8 cellular contexts compared by ENCODE assay signal in the genomic region with DNA sequence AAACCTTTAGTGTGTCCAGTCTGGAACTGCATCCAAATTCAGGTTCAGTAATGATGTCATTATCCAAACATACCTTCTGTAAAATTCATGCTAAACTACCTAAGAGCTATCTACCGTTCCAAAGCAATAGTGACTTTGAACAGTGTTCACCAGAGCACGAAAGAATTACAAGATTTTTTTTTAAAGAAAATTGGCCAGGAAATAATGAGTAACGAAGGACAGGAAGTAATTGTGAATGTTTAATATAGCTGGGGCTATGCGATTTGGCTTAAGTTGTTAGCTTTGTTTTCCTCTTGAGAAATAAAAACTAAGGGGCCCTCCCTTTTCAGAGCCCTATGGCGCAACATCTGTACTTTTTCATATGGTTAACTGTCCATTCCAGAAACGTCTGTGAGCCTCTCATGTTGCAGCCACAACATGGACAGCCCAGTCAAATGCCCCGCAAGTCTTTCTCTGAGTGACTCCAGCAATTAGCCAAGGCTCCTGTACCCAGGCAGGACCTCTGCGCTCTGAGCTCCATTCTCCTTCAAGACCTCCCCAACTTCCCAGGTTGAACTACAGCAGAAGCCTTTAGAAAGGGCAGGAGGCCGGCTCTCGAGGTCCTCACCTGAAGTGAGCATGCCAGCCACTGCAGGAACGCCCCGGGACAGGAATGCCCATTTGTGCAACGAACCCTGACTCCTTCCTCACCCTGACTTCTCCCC. TPM values are rescaled to one million over a fixed set of nuclear protein-coding genes. Genes with fewer than 3 reads are reported as not detected.
DNase-seq lines count a peak whose midpoint lies in the region; ATAC-seq and TF ChIP-seq lines count a peak whose summit lies in the region.

No MANE protein-coding gene starts in this region.

- H3K4me2 ChIP-seq in SU-DHL-6 (ENCODE audit: low read depth, low read length, poor library complexity, severe bottlenecking): peak overlapping the region; percentile 86

- H3K36me3 ChIP-seq in SU-DHL-6 (ENCODE audit: low read length): no peaks in the 10 kb centered on the region
- no peaks in the 10 kb centered on the region for H3K36me3 ChIP-seq in esophagus muscularis mucosa

- peak; percentile 12 for ATAC-seq in GM18511 (IDR thresholded peaks at IDR 0.05; ENCODE audit: unreplicated experiment)
- peak; percentile 14 for ATAC-seq in HG02981 (IDR thresholded peaks at IDR 0.05; ENCODE audit: unreplicated experiment)
- peak; percentile 57 to 74 for ATAC-seq in natural killer cell treated with Interleukin-12 subunit alpha and Interleukin-12 subunit beta and Interleukin-15 and Interleukin-18, amount 100 ng/mL, for 72 hours

- H3K27ac ChIP-seq in SU-DHL-6 (ENCODE audit: low read depth, low read length): no peak overlapping the region
- peak overlapping the region; percentile 93 to 98 (median 97) for H3K27ac ChIP-seq in esophagus muscularis mucosa (replicated peaks in 1 of 4)

- H3K27me3 ChIP-seq in SU-DHL-6 (ENCODE audit: low read length) (no peaks in the 10 kb centered on the region), esophagus muscularis mucosa (no peaks in the 10 kb centered on the region)

- H3K9me3 ChIP-seq in SU-DHL-6 (ENCODE audit: insufficient read depth, low read length) (peaks cover 6% of the 10 kb centered on the region; the same call in 1 of the 2 replicates), esophagus muscularis mucosa (no peaks in the 10 kb centered on the region)

- H2AFZ ChIP-seq in SU-DHL-6 (ENCODE audit: low read depth, low read length, severe bottlenecking): peak overlapping the region; percentile 97

- TF ChIP-seq POLR2A in esophagus muscularis mucosa (IDR thresholded peaks at IDR 0.05; ENCODE audit: low read depth): no peak

- DNase-seq in esophagus muscularis mucosa (ENCODE audit: extremely low spot score): no peak
- peak; percentile 78 for DNase-seq in natural killer cell treated with Interleukin-12 subunit alpha and Interleukin-12 subunit beta and Interleukin-15 and Interleukin-18, amount 100 ng/mL, for 72 hours (ENCODE audit: low spot score)
- no peak for DNase-seq in T-helper 9 cell
- DNase-seq in middle frontal gyrus (ENCODE audit: extremely low spot score, low spot score): no peak
- no peak for DNase-seq in SW480 (ENCODE audit: low spot score)

- peak overlapping the region; percentile 99 for H3K4me3 Mint-ChIP-seq in natural killer cell treated with Interleukin-12 subunit alpha and Interleukin-12 subunit beta and Interleukin-15 and Interleukin-18, amount 100 ng/mL, for 72 hours

- WGBS in esophagus muscularis mucosa: 5% methylated on average over 9 of the region's 13 CpGs

- peak overlapping the region; percentile 84 for H3K4me3 ChIP-seq in SU-DHL-6 (ENCODE audit: insufficient read depth, low read length, poor library complexity, severe bottlenecking)
- H3K4me3 ChIP-seq in esophagus muscularis mucosa: peak overlapping the region; percentile 87 to 99 (median 90)

- H3K27ac Mint-ChIP-seq in natural killer cell treated with Interleukin-12 subunit alpha and Interleukin-12 subunit beta and Interleukin-15 and Interleukin-18, amount 100 ng/mL, for 72 hours: peak overlapping the region; percentile 100

- H3K27me3 Mint-ChIP-seq in natural killer cell treated with Interleukin-12 subunit alpha and Interleukin-12 subunit beta and Interleukin-15 and Interleukin-18, amount 100 ng/mL, for 72 hours: no peaks in the 10 kb centered on the region

- peaks cover 4% of the 10 kb centered on the region for H3K9me3 Mint-ChIP-seq in natural killer cell treated with Interleukin-12 subunit alpha and Interleukin-12 subunit beta and Interleukin-15 and Interleukin-18, amount 100 ng/mL, for 72 hours

- peaks cover 6% of the 10 kb centered on the region; the same call in 1 of the 2 replicates for H3F3A ChIP-seq in SU-DHL-6 (ENCODE audit: insufficient read depth)

- H3K36me3 Mint-ChIP-seq in natural killer cell treated with Interleukin-12 subunit alpha and Interleukin-12 subunit beta and Interleukin-15 and Interleukin-18, amount 100 ng/mL, for 72 hours: peaks cover 23% of the 10 kb centered on the region

- no peaks in the 10 kb centered on the region for H4K20me1 ChIP-seq in SU-DHL-6 (ENCODE audit: low read depth, low read length)

- TF ChIP-seq CTCF in SU-DHL-6 (IDR thresholded peaks at IDR 0.05; ENCODE audit: insufficient read depth, low read length, poor library complexity, severe bottlenecking): no peak
- TF ChIP-seq CTCF in esophagus muscularis mucosa (IDR thresholded peaks at IDR 0.05): no peak

- no peaks in the 10 kb centered on the region for H3K9me2 ChIP-seq in SU-DHL-6 (replicated peaks; ENCODE audit: insufficient read depth, low read length)

- peaks cover 8 to 75% (median 72%) of the 10 kb centered on the region in 4 donors for H3K4me1 ChIP-seq in esophagus muscularis mucosa

- H3K9ac ChIP-seq in SU-DHL-6 (ENCODE audit: low read length): no peak overlapping the region; the same call in 1 of the 2 replicates

- H3K4me1 Mint-ChIP-seq in natural killer cell treated with Interleukin-12 subunit alpha and Interleukin-12 subunit beta and Interleukin-15 and Interleukin-18, amount 100 ng/mL, for 72 hours (ENCODE audit: low read depth in 2 of 2): peaks cover 53 to 73% of the 10 kb centered on the region in 2 donors

- intact Hi-C loops in esophagus muscularis mucosa (cut with DNase I): loop anchor here (2.0 kb wide), 1 partner anchor 109 kb away; the partner anchor contains the start of gene STAMBPL1

- H3K79me2 ChIP-seq in SU-DHL-6 (ENCODE audit: insufficient read depth, low read length): no peaks in the 10 kb centered on the region

- no peak for TF ChIP-seq EP300 in esophagus muscularis mucosa (IDR thresholded peaks at IDR 0.05)

RNA-seq across cellular contexts. Expression of gene FAS, which starts 0.6 kb away (rescaled TPM):
- 10 to 100 TPM; 16.6 to 27.5 (median 18.7) TPM for total RNA-seq in esophagus muscularis mucosa
- total RNA-seq in natural killer cell treated with Interleukin-12 subunit alpha and Interleukin-12 subunit beta and Interleukin-15 and Interleukin-18, amount 100 ng/mL, for 72 hours: 10 to 100 TPM; 48.3 to 73.0 TPM

RNA-seq across cellular contexts. Expression of gene ACTA2, which starts 37.4 kb away (rescaled TPM):
- total RNA-seq in esophagus muscularis mucosa: 1,000 to 10,000 TPM; 6,391 to 8,723 (median 8,539) TPM
- 10 to 100 TPM in 1 of 2 donors, 1 to 10 TPM in 1; 8.4 to 19.7 TPM for total RNA-seq in natural killer cell treated with Interleukin-12 subunit alpha and Interleukin-12 subunit beta and Interleukin-15 and Interleukin-18, amount 100 ng/mL, for 72 hours

Comparison
In these comparisons a context has a peak if more than half of its experiments do, and no peak if none do; other contexts are left out.
1. ATAC-seq: peak in every context shown above with its lines; median percentile 66 in natural killer cell treated with Interleukin-12 subunit alpha and Interleukin-12 subunit beta and Interleukin-15 and Interleukin-18, amount 100 ng/mL, for 72 hours; 14 in HG02981; 12 in GM18511.
2. RNA of gene ACTA2, which starts 37.4 kb away (total RNA-seq): 6,391 to 8,723 TPM in esophagus muscularis mucosa; 8.4 to 19.7 TPM in natural killer cell treated with Interleukin-12 subunit alpha and Interleukin-12 subunit beta and Interleukin-15 and Interleukin-18, amount 100 ng/mL, for 72 hours; every median in the first group is over 100 times any median in the second.